In genomic region chr1:200043330-200043668, GRCh38 we compare ENCODE assay signal across 9 cellular contexts. TPM values are rescaled to one million over a fixed set of nuclear protein-coding genes. Genes with fewer than 3 reads are reported as not detected.
DNase-seq lines count a peak whose midpoint lies in the region; ATAC-seq, FAIRE-seq and TF ChIP-seq lines count a peak whose summit lies in the region.
"Had no signal": no experiment of that assay in that cellular context is flagged by ENCODE, and none has a peak within 500 bp of the region (broad histone marks: within the 10 kb centered on the region; RNA-seq: fewer than 3 reads in every experiment).

No MANE protein-coding gene starts in this region.

- peaks cover 56% of the 10 kb centered on the region for H3K27me3 Mint-ChIP-seq in T-helper 2 cell treated with Interferon-gamma antibody and Interleukin-4, amounts not matched to agents 5 μg/mL and 100 μg/mL, for 36 hours (ENCODE audit: low read depth)
- H3K27me3 Mint-ChIP-seq in activated CD4-positive, alpha-beta memory T cell treated with anti-CD3 and anti-CD28 coated beads for 36 hours, result peaks cover 57% of the 10 kb centered on the region
- H3K27me3 Mint-ChIP-seq in stimulated activated naive CD8-positive, alpha-beta T cell treated with anti-CD3 and anti-CD28 coated beads, Interleukin-15, amount 100 ng/mL, for 72 hours, result peaks cover 15% of the 10 kb centered on the region

- in situ Hi-C loops in HepG2 (cut with HindIII; ENCODE audit: extremely low pct_ligation_motif_present, low pct_unique_long_range_greater_than_20kb), result no loop called here

- intact Hi-C loops in activated CD4-positive, alpha-beta memory T cell treated with anti-CD3 and anti-CD28 coated beads for 36 hours (cut with micrococcal nuclease), result loop anchor here (2.0 kb wide), 1 partner anchor 14 kb away; no protein-coding TSS in a partner anchor
- intact Hi-C loops in HepG2 (cut with micrococcal nuclease; ENCODE audit: unreplicated experiment), result loop anchor here (10.0 kb wide), 1 partner anchor 88 kb away; no protein-coding TSS in a partner anchor

- TF ChIP-seq CTCF in HepG2 (CRISPR knock-in tag; IDR thresholded peaks at IDR 0.05), result no peak
- no peak for TF ChIP-seq CTCF in GM10248 (IDR thresholded peaks at IDR 0.05; ENCODE audit: control extremely low read depth, extremely low read depth, low read depth, missing control alignments)

- H3K79me2 ChIP-seq in HepG2 (ENCODE audit: insufficient read depth, low read length), result no peaks in the 10 kb centered on the region

- WGBS in HepG2 (ENCODE audit: low lambda C conversion rate), result 23% methylated on average over 3 of the region's 3 CpGs

- H2AFZ ChIP-seq in HepG2 (ENCODE audit: low read length), result no peak overlapping the region

- peaks cover 47% of the 10 kb centered on the region for H3K4me1 ChIP-seq in HepG2 (ENCODE audit: insufficient read depth, low read length)

- POLR2A ChIA-PET in activated CD4-positive, alpha-beta memory T cell treated with anti-CD3 and anti-CD28 coated beads for 36 hours (lab: Charles Lee), result no interaction called here
- POLR2A ChIA-PET in HepG2 (lab: Yijun Ruan, JAX) (no interaction called here), GM10248 (lab: Yijun Ruan, JAX) (no interaction called here)

- H3K4me3 ChIP-seq in HepG2 (replicated peaks in 1 of 3; ENCODE audit: insufficient read depth in 1 of 3, low read depth in 2 of 3, low read length in 3 of 3), result no peak overlapping the region

- no peak overlapping the region for H3K27ac ChIP-seq in HepG2 (ENCODE audit: extremely low read length, insufficient read depth, low read length)

- no peak overlapping the region for H3K9ac ChIP-seq in HepG2 (ENCODE audit: insufficient read depth, low read depth, low read length)

- TF ChIP-seq RAD21 in HepG2 (CRISPR knock-in tag; IDR thresholded peaks at IDR 0.05), result no peak

- H3K27ac Mint-ChIP-seq in T-helper 2 cell treated with Interferon-gamma antibody and Interleukin-4, amounts not matched to agents 5 μg/mL and 100 μg/mL, for 36 hours, result no peak overlapping the region
- no peak overlapping the region for H3K27ac Mint-ChIP-seq in activated CD4-positive, alpha-beta memory T cell treated with anti-CD3 and anti-CD28 coated beads for 36 hours
- H3K27ac Mint-ChIP-seq in stimulated activated naive CD8-positive, alpha-beta T cell treated with anti-CD3 and anti-CD28 coated beads, Interleukin-15, amount 100 ng/mL, for 72 hours, result no peak overlapping the region

- ATAC-seq in HepG2, result no peak
- no peak for ATAC-seq in stimulated activated naive CD8-positive, alpha-beta T cell treated with anti-CD3 and anti-CD28 coated beads, Interleukin-15, amount 100 ng/mL, for 72 hours

- CTCF ChIA-PET in activated CD4-positive, alpha-beta memory T cell treated with anti-CD3 and anti-CD28 coated beads for 36 hours (lab: Charles Lee), result no interaction called here
- CTCF ChIA-PET in HepG2 (lab: Yijun Ruan, JAX; ENCODE audit: low intra/inter-chr PET ratio, low total read pairs), result no interaction called here
- CTCF ChIA-PET in GM10248 (lab: Yijun Ruan, JAX), result no interaction called here

- FAIRE-seq in HepG2 (lab: Jason Lieb, UNC), result no peak

- BruUV-seq in HepG2 (replicated peaks; lab: Mats Ljungman, UMichigan), result no TSS peak

- H3K4me3 Mint-ChIP-seq in T-helper 2 cell treated with Interferon-gamma antibody and Interleukin-4, amounts not matched to agents 5 μg/mL and 100 μg/mL, for 36 hours, result peak overlapping the region; percentile 76
- peak overlapping the region; percentile 67 for H3K4me3 Mint-ChIP-seq in activated CD4-positive, alpha-beta memory T cell treated with anti-CD3 and anti-CD28 coated beads for 36 hours
- H3K4me3 Mint-ChIP-seq in stimulated activated naive CD8-positive, alpha-beta T cell treated with anti-CD3 and anti-CD28 coated beads, Interleukin-15, amount 100 ng/mL, for 72 hours, result peak overlapping the region; percentile 74 to 80

- peaks cover 6% of the 10 kb centered on the region for H3K4me1 Mint-ChIP-seq in T-helper 2 cell treated with Interferon-gamma antibody and Interleukin-4, amounts not matched to agents 5 μg/mL and 100 μg/mL, for 36 hours (ENCODE audit: low read depth)
- H3K4me1 Mint-ChIP-seq in activated CD4-positive, alpha-beta memory T cell treated with anti-CD3 and anti-CD28 coated beads for 36 hours (ENCODE audit: low read depth), result peaks cover 30% of the 10 kb centered on the region
- peaks cover 49% of the 10 kb centered on the region for H3K4me1 Mint-ChIP-seq in stimulated activated naive CD8-positive, alpha-beta T cell treated with anti-CD3 and anti-CD28 coated beads, Interleukin-15, amount 100 ng/mL, for 72 hours

- H3K36me3 Mint-ChIP-seq in T-helper 2 cell treated with Interferon-gamma antibody and Interleukin-4, amounts not matched to agents 5 μg/mL and 100 μg/mL, for 36 hours (ENCODE audit: low read depth), result peaks cover 2% of the 10 kb centered on the region
- H3K36me3 Mint-ChIP-seq in activated CD4-positive, alpha-beta memory T cell treated with anti-CD3 and anti-CD28 coated beads for 36 hours, result peaks cover 3% of the 10 kb centered on the region

- TF ChIP-seq POLR2A in HepG2 (IDR thresholded peaks at IDR 0.05; ENCODE audit: insufficient read depth in 1 of 2, low read depth in 2 of 2, low read length in 2 of 2), result no peak

- peak overlapping the region; percentile 84 for H3K4me2 ChIP-seq in HepG2 (ENCODE audit: low read depth, low read length)

- H3K9me3 ChIP-seq in HepG2 (ENCODE audit: low read length), result no peaks in the 10 kb centered on the region

- TF ChIP-seq EP300 in HepG2 (IDR thresholded peaks at IDR 0.05; ENCODE audit: low read depth in 2 of 2, low read length in 2 of 2), result no peak
- TF ChIP-seq EP300 in HepG2 (CRISPR knock-in tag; IDR thresholded peaks at IDR 0.05; ENCODE audit: borderline replicate concordance), result no peak

- H3K9me3 Mint-ChIP-seq in T-helper 2 cell treated with Interferon-gamma antibody and Interleukin-4, amounts not matched to agents 5 μg/mL and 100 μg/mL, for 36 hours, result no peaks in the 10 kb centered on the region
- no peaks in the 10 kb centered on the region for H3K9me3 Mint-ChIP-seq in activated CD4-positive, alpha-beta memory T cell treated with anti-CD3 and anti-CD28 coated beads for 36 hours
- H3K9me3 Mint-ChIP-seq in stimulated activated naive CD8-positive, alpha-beta T cell treated with anti-CD3 and anti-CD28 coated beads, Interleukin-15, amount 100 ng/mL, for 72 hours, result no peaks in the 10 kb centered on the region

- no peak for DNase-seq in T-helper 2 cell treated with Interferon-gamma antibody and Interleukin-4, amounts not matched to agents 5 μg/mL and 100 μg/mL, for 36 hours (ENCODE audit: low spot score)
- no peak for DNase-seq in T-helper 2 cell
- DNase-seq in activated CD4-positive, alpha-beta memory T cell treated with anti-CD3 and anti-CD28 coated beads for 36 hours, result no peak
- DNase-seq in HepG2 (ENCODE audit: low spot score), result no peak
- no peak for DNase-seq in stimulated activated naive CD8-positive, alpha-beta T cell treated with anti-CD3 and anti-CD28 coated beads, Interleukin-15, amount 100 ng/mL, for 72 hours
- DNase-seq in anterior cingulate cortex (lab: John Stamatoyannopoulos, UW), result no peak
- DNase-seq in GM10248 (ENCODE audit: extremely low spot score), result no peak
- no peak for DNase-seq in RPMI8226

- no peaks in the 10 kb centered on the region; the same call in 1 of the 2 replicates for H4K20me1 ChIP-seq in HepG2 (ENCODE audit: insufficient read depth, low read length)

- no peaks in the 10 kb centered on the region for H3K36me3 ChIP-seq in HepG2 (replicated peaks in 1 of 2; ENCODE audit: control insufficient read depth in 1 of 2, insufficient read depth in 2 of 2, low read length in 2 of 2)

- peaks cover 8 to 56% of the 10 kb centered on the region in 2 experiments for H3K27me3 ChIP-seq in HepG2 (ENCODE audit: control insufficient read depth in 1 of 2, insufficient read depth in 2 of 2, low read length in 2 of 2)

TF ChIP-seq in HepG2, 621 proteins besides CTCF, POLR2A, EP300 and RAD21:
- TF ChIP-seq GATAD1 (CRISPR knock-in tag; IDR thresholded peaks at IDR 0.05) (no peak), CBX2 (IDR thresholded peaks at IDR 0.05; ENCODE audit: low read depth, low read length) (peak; percentile 91), CBX2 (CRISPR knock-in tag; IDR thresholded peaks at IDR 0.05; ENCODE audit: low read depth) (no peak), ZMYM2 (CRISPR knock-in tag; IDR thresholded peaks at IDR 0.05) (no peak)

RNA-seq across cellular contexts. Expression of gene NR5A2, which starts 15.8 kb away (rescaled TPM):
- not detected for total RNA-seq in activated CD4-positive, alpha-beta memory T cell treated with anti-CD3 and anti-CD28 coated beads for 36 hours
- 2.8 and 2.9 TPM in 2 replicates for total RNA-seq in HepG2 (2016; rRNA removed; fragmentation: Illumina TruSeq; extraction: Trizol)
- total RNA-seq in HepG2 (2016; cell fraction: cytosol; rRNA removed; fragmentation: Illumina TruSeq; extraction: Trizol; ENCODE audit: low read depth), result 1.1 and 1.9 TPM in 2 replicates
- 2.4 and 4.2 TPM in 2 replicates for total RNA-seq in HepG2 (2016; cell fraction: insoluble cytoplasmic fraction; rRNA removed; fragmentation: Illumina TruSeq; extraction: Trizol)
- total RNA-seq in HepG2 (2016; cell fraction: membrane; rRNA removed; fragmentation: Illumina TruSeq; extraction: Trizol), result 1.6 TPM in 2 replicates
- 5.1 and 5.5 TPM in 2 replicates for total RNA-seq in HepG2 (2016; cell fraction: nucleus; rRNA removed; fragmentation: Illumina TruSeq; extraction: Trizol)
- polyA plus RNA-seq in HepG2 (2011; rRNA removed), result 0.12 and 0.24 TPM in 2 replicates
- polyA plus RNA-seq in HepG2 (2011; cell fraction: cytosol; rRNA removed), result 0.08 and 0.19 TPM in 2 replicates
- polyA plus RNA-seq in HepG2 (2011; cell fraction: nucleus; rRNA removed), result 0.32 and 0.33 TPM in 2 replicates
- polyA plus RNA-seq in HepG2 (2012), result 0.12 and 0.17 TPM in 2 replicates
- polyA plus RNA-seq in HepG2 (2016; cell fraction: cytosol; fragmentation: Illumina TruSeq; extraction: Trizol; ENCODE audit: low read depth), result 0.09 and 0.17 TPM in 2 replicates
- polyA plus RNA-seq in HepG2 (2016; cell fraction: insoluble cytoplasmic fraction; fragmentation: Illumina TruSeq; extraction: Trizol; ENCODE audit: low read depth), result 2.0 and 2.5 TPM in 2 replicates
- polyA plus RNA-seq in HepG2 (2016; cell fraction: membrane; fragmentation: Illumina TruSeq; extraction: Trizol; ENCODE audit: low read depth), result 0.42 and 0.54 TPM in 2 replicates
- polyA plus RNA-seq in HepG2 (2016; cell fraction: nucleus; fragmentation: Illumina TruSeq; extraction: Trizol; ENCODE audit: insufficient read depth, low read depth), result 2.8 and 3.1 TPM in 2 replicates
- polyA minus RNA-seq in HepG2 (2011; rRNA and poly(A)+ RNA removed; ENCODE audit: low replicate concordance), result 0.10 TPM in 1 of 2 replicates, not detected in the other
- 0.35 and 0.40 TPM in 2 replicates for polyA minus RNA-seq in HepG2 (2011; cell fraction: cytosol; rRNA and poly(A)+ RNA removed)
- polyA minus RNA-seq in HepG2 (2011; cell fraction: nucleus; rRNA and poly(A)+ RNA removed), result 0.99 and 1.4 TPM in 2 replicates
- polyA plus RNA-seq: neural cell had no signal
